Comparison of ENCODE assay signal across 14 cellular contexts in the genomic region with DNA sequence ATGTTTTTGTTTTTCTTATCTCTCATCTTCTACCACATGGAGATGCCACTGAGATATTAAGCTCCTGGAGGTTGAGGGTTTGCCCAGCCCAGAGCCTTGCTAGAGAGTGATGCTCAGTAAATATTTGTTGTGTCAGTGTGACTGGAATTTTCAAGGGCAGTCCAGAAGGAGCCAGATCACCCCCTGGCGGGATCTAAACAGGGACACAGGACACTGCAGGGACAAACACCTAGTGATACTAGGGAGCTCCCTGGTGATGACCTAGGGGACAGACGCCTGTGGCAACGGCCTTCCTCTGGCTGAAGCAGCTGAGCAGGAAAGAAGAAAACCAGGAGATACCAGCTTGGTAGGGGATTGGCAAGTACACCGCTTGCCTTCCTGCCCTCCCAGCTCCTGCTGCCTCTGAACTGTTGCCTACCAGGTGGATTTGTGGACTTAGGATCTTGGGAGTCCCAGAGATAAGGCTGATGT.
A peak's percentile ranks its signal among the peaks of the same experiment; 100 is the strongest.
DNase-seq lines count a peak whose midpoint lies in the region; TF ChIP-seq lines count a peak whose summit lies in the region.
"Had no signal": no experiment of that assay in that cellular context is flagged by ENCODE, and none has a peak within 500 bp of the region (broad histone marks: within the 10 kb centered on the region; RNA-seq: fewer than 3 reads in every experiment).

No MANE protein-coding gene starts in this region.

- peaks cover 1% of the 10 kb centered on the region for H3K36me3 Mint-ChIP-seq in chondrocyte (ENCODE audit: low read depth)
- H3K36me3 Mint-ChIP-seq: naive B cell had no signal

- TF ChIP-seq POLR2A in Peyer's patch (IDR thresholded peaks at IDR 0.05), result no peak

- no peak overlapping the region for H3K27ac ChIP-seq in Peyer's patch
- H3K27ac ChIP-seq in RWPE1, result no peak overlapping the region
- H3K27ac ChIP-seq: BLaER1 treated with 17β-estradiol and CSF1 and Interleukin-3, amounts not matched to agents 10 nM and 100 nM; epithelial cell of prostate; uterus had no signal

- CTCF ChIA-PET in RWPE1 (lab: Yijun Ruan, JAX), result interaction anchor here (0.9 to 1.4 kb wide), 5 partner anchors 715 to 736 kb away, joined by 3 to 5 read pairs (median 3); a partner anchor contains a TSS

- TF ChIP-seq CTCF in Peyer's patch (IDR thresholded peaks at IDR 0.05), result peak in 3 of 6 experiments; percentile 39 to 47 (median 44)
- peak; percentile 53 for TF ChIP-seq CTCF in fibroblast of villous mesenchyme (IDR thresholded peaks at IDR 0.05; ENCODE audit: insufficient read depth, low read depth, low read length)
- no peak for TF ChIP-seq CTCF in chondrocyte (IDR thresholded peaks at IDR 0.05)
- TF ChIP-seq CTCF in RWPE1 (conservative IDR thresholded peaks at IDR 0.05; ENCODE audit: low read depth), result no peak

- H3K9me3 ChIP-seq in Peyer's patch, result peaks cover 0 to 7% (median 0%) of the 10 kb centered on the region in 4 donors
- H3K9me3 ChIP-seq: uterus had no signal

- POLR2A ChIA-PET in RWPE1 (lab: Yijun Ruan, JAX; ENCODE audit: low non-redundant PET), result no interaction called here

- H3K27me3 Mint-ChIP-seq in chondrocyte (ENCODE audit: low read depth), result no peaks in the 10 kb centered on the region
- H3K27me3 Mint-ChIP-seq: activated T-helper 17 cell treated with anti-CD3 and anti-CD28 coated beads, Interleukin-2, amount 50 U/mL, for 72 hours; naive B cell had no signal

- H3K27me3 ChIP-seq in Peyer's patch, result no peaks in the 10 kb centered on the region
- no peaks in the 10 kb centered on the region for H3K27me3 ChIP-seq in H7 (ENCODE audit: control insufficient read depth, insufficient read depth, low read length)
- H3K27me3 ChIP-seq: BLaER1 treated with 17β-estradiol and CSF1 and Interleukin-3, amounts not matched to agents 10 nM and 100 nM; uterus had no signal

- DNase-seq in A172 (ENCODE audit: low spot score), result peak; percentile 52
- DNase-seq in HCEC 1CT, result peak; percentile 36
- DNase-seq in Peyer's patch, result peak in 2 of 3 donors; percentile 48 to 50
- DNase-seq in fibroblast of villous mesenchyme (ENCODE audit: low read depth), result peak; percentile 63
- DNase-seq in chondrocyte (ENCODE audit: low spot score), result no peak
- no peak for DNase-seq in H7
- DNase-seq in RWPE1 (ENCODE audit: low spot score), result no peak
- no peak for DNase-seq in stimulated activated CD4-positive, alpha-beta T cell treated with anti-CD3 and anti-CD28 coated beads, Interleukin-2, amount 100 ng/mL, for 24 hours
- DNase-seq: activated CD4-positive, CD25-positive, alpha-beta regulatory T cell treated with anti-CD3 and anti-CD28 coated beads, Interleukin-2, amount 50 U/mL, for 72 hours; naive B cell; uterus had no signal

- H3K27ac Mint-ChIP-seq in chondrocyte (ENCODE audit: unreplicated experiment), result no peak overlapping the region
- H3K27ac Mint-ChIP-seq: activated T-helper 17 cell treated with anti-CD3 and anti-CD28 coated beads, Interleukin-2, amount 50 U/mL, for 72 hours; naive B cell had no signal

- H3K4me3 Mint-ChIP-seq in chondrocyte (ENCODE audit: unreplicated experiment), result no peak overlapping the region
- H3K4me3 Mint-ChIP-seq: activated T-helper 17 cell treated with anti-CD3 and anti-CD28 coated beads, Interleukin-2, amount 50 U/mL, for 72 hours; naive B cell had no signal

- no peaks in the 10 kb centered on the region for H3K36me3 ChIP-seq in Peyer's patch
- no peaks in the 10 kb centered on the region for H3K36me3 ChIP-seq in H7 (replicated peaks; ENCODE audit: control insufficient read depth, insufficient read depth, low read length)
- H3K36me3 ChIP-seq: BLaER1 treated with 17β-estradiol and CSF1 and Interleukin-3, amounts not matched to agents 10 nM and 100 nM; uterus had no signal

- H3K4me1 Mint-ChIP-seq in chondrocyte (ENCODE audit: low read depth), result no peaks in the 10 kb centered on the region
- H3K4me1 Mint-ChIP-seq: activated T-helper 17 cell treated with anti-CD3 and anti-CD28 coated beads, Interleukin-2, amount 50 U/mL, for 72 hours; naive B cell had no signal

- H3K4me3 ChIP-seq in Peyer's patch (no peak overlapping the region), fibroblast of villous mesenchyme (ENCODE audit: low read depth, low read length) (no peak overlapping the region), H7 (ENCODE audit: insufficient read depth, low read depth, low read length) (no peak overlapping the region)
- H3K4me3 ChIP-seq: BLaER1 treated with 17β-estradiol and CSF1 and Interleukin-3, amounts not matched to agents 10 nM and 100 nM; uterus had no signal

- peaks cover 12% of the 10 kb centered on the region for H3K9me3 Mint-ChIP-seq in chondrocyte (ENCODE audit: low read depth)

- no peaks in the 10 kb centered on the region for H3K4me1 ChIP-seq in Peyer's patch
- H3K4me1 ChIP-seq: uterus had no signal

Comparison
In these comparisons a context has a peak if more than half of its experiments do, and no peak if none do; other contexts are left out.
1. DNase-seq: peak in A172 (single experiment), HCEC 1CT (single experiment), Peyer's patch (2 of 3) and fibroblast of villous mesenchyme (single experiment); none in chondrocyte (single experiment), H7 (single experiment), RWPE1 (single experiment) and stimulated activated CD4-positive, alpha-beta T cell treated with anti-CD3 and anti-CD28 coated beads, Interleukin-2, amount 100 ng/mL, for 24 hours (0 of 2).